ENCODE assay signal across 13 cellular contexts in genomic region chr7:130276796-130277762, GRCh38. TPM values are rescaled to one million over a fixed set of nuclear protein-coding genes. Genes with fewer than 3 reads are reported as not detected.
DNase-seq lines count a peak whose midpoint lies in the region.
"Had no signal": no experiment of that assay in that cellular context is flagged by ENCODE, and none has a peak within 500 bp of the region (broad histone marks: within the 10 kb centered on the region; RNA-seq: fewer than 3 reads in every experiment).

No MANE protein-coding gene starts in this region.

- H3K4me3 Mint-ChIP-seq in activated T-cell treated with anti-CD3 and anti-CD28 coated beads, Interleukin-2, amount 50 U/mL, for 24 hours: peak overlapping the region; percentile 2
- no peak overlapping the region for H3K4me3 Mint-ChIP-seq in CD4-positive, alpha-beta memory T cell
- H3K4me3 Mint-ChIP-seq: activated CD8-positive, alpha-beta memory T cell treated with anti-CD3 and anti-CD28 coated beads, Interleukin-2, amount 10 ng/mL, durations not matched to agents 7 days and 5 days had no signal

- H3K4me3 ChIP-seq in CD4-positive, alpha-beta memory T cell (ENCODE audit: low read length in 2 of 2): no peak overlapping the region

- no peak overlapping the region for H3K27ac ChIP-seq in CD4-positive, alpha-beta memory T cell (ENCODE audit: low read depth, low read length)

- H3K4me1 ChIP-seq in CD4-positive, alpha-beta memory T cell (ENCODE audit: insufficient read depth, low read length): no peaks in the 10 kb centered on the region

- POLR2A ChIA-PET in CD4-positive, alpha-beta memory T cell (lab: Charles Lee; ENCODE audit: partially characterized antibody): interaction anchor here (0.6 kb wide), 1 partner anchor 384 kb away, joined by 3 read pairs; no protein-coding TSS in a partner anchor

- no peaks in the 10 kb centered on the region for H3K9me3 ChIP-seq in CD4-positive, alpha-beta memory T cell (ENCODE audit: control insufficient read depth in 1 of 2, low read length in 2 of 2)

- no peaks in the 10 kb centered on the region for H3K27me3 ChIP-seq in CD4-positive, alpha-beta memory T cell (ENCODE audit: insufficient read depth, low read length)

- H3K36me3 Mint-ChIP-seq in activated T-cell treated with anti-CD3 and anti-CD28 coated beads, Interleukin-2, amount 50 U/mL, for 24 hours (ENCODE audit: low read depth): no peaks in the 10 kb centered on the region
- no peaks in the 10 kb centered on the region for H3K36me3 Mint-ChIP-seq in CD4-positive, alpha-beta memory T cell
- H3K36me3 Mint-ChIP-seq: activated CD8-positive, alpha-beta memory T cell treated with anti-CD3 and anti-CD28 coated beads, Interleukin-2, amount 10 ng/mL, durations not matched to agents 7 days and 5 days had no signal

- intact Hi-C loops in CD4-positive, alpha-beta memory T cell (cut with micrococcal nuclease): no loop called here
- intact Hi-C loops in cardiac septum (cut with DNase I): loop anchor here (5.0 to 10.0 kb wide), 2 partner anchors 75 to 168 kb away; partner anchors contain the start of gene CEP41

- CTCF ChIA-PET in CD4-positive, alpha-beta memory T cell (lab: Charles Lee; ENCODE audit: partially characterized antibody): no interaction called here

- no peaks in the 10 kb centered on the region for H3K9me3 Mint-ChIP-seq in activated T-cell treated with anti-CD3 and anti-CD28 coated beads, Interleukin-2, amount 50 U/mL, for 24 hours
- H3K9me3 Mint-ChIP-seq in CD4-positive, alpha-beta memory T cell: no peaks in the 10 kb centered on the region

- peak; percentile 74 for DNase-seq in activated CD4-positive, alpha-beta T cell treated with anti-CD3 and anti-CD28 coated beads for 48 hours
- DNase-seq in activated CD4-positive, alpha-beta T cell treated with anti-CD3 and anti-CD28 coated beads for 1 hour: no peak
- peak; percentile 41 for DNase-seq in activated T-cell treated with anti-CD3 and anti-CD28 coated beads, Interleukin-2, amount 50 U/mL, for 24 hours
- peak; percentile 87 for DNase-seq in foreskin melanocyte
- DNase-seq in stimulated activated CD4-positive, alpha-beta T cell treated with anti-CD3 and anti-CD28 coated beads, TNF-alpha, amount 100 ng/mL, for 48 hours (ENCODE audit: low read depth in 3 of 3): peak; percentile 37 to 50 (median 44)
- DNase-seq in occipital lobe (lab: John Stamatoyannopoulos, UW): no peak
- DNase-seq in CD4-positive, alpha-beta memory T cell: no peak
- no peak for DNase-seq in cardiac septum (ENCODE audit: low spot score)
- DNase-seq: activated CD8-positive, alpha-beta memory T cell treated with anti-CD3 and anti-CD28 coated beads, Interleukin-2, amount 10 ng/mL, durations not matched to agents 7 days and 5 days had no signal

- peaks cover 11% of the 10 kb centered on the region for H3K27me3 Mint-ChIP-seq in activated T-cell treated with anti-CD3 and anti-CD28 coated beads, Interleukin-2, amount 50 U/mL, for 24 hours
- peaks cover 4 to 17% of the 10 kb centered on the region in 2 donors for H3K27me3 Mint-ChIP-seq in CD4-positive, alpha-beta memory T cell

- peaks cover 38% of the 10 kb centered on the region for H3K4me1 Mint-ChIP-seq in activated T-cell treated with anti-CD3 and anti-CD28 coated beads, Interleukin-2, amount 50 U/mL, for 24 hours (ENCODE audit: low read depth)
- peaks cover 0 to 17% (median 5%) of the 10 kb centered on the region in 4 donors for H3K4me1 Mint-ChIP-seq in CD4-positive, alpha-beta memory T cell

- H3K36me3 ChIP-seq in CD4-positive, alpha-beta memory T cell (ENCODE audit: insufficient read depth, low read length): no peaks in the 10 kb centered on the region

- peak overlapping the region; percentile 89 for H3K27ac Mint-ChIP-seq in activated T-cell treated with anti-CD3 and anti-CD28 coated beads, Interleukin-2, amount 50 U/mL, for 24 hours
- peak overlapping the region in 1 of 7 donors; percentile 12 for H3K27ac Mint-ChIP-seq in CD4-positive, alpha-beta memory T cell
- H3K27ac Mint-ChIP-seq: activated CD8-positive, alpha-beta memory T cell treated with anti-CD3 and anti-CD28 coated beads, Interleukin-2, amount 10 ng/mL, durations not matched to agents 7 days and 5 days had no signal

RNA-seq across cellular contexts. Expression of gene CPA2, which starts 10.4 kb away (rescaled TPM):
- not detected for total RNA-seq in occipital lobe
- not detected for total RNA-seq in CD4-positive, alpha-beta memory T cell
- not detected for polyA plus RNA-seq in CD4-positive, alpha-beta memory T cell
- not detected for total RNA-seq in cardiac septum
- total RNA-seq: activated CD8-positive, alpha-beta memory T cell treated with anti-CD3 and anti-CD28 coated beads, Interleukin-2, amount 10 ng/mL, durations not matched to agents 7 days and 5 days; epithelial cell of proximal tubule; H7; mononuclear cell; OCI-LY7 had no signal

RNA-seq across cellular contexts. Expression of gene CPA4, which starts 15.9 kb away (rescaled TPM):
- total RNA-seq in occipital lobe: 0.78 TPM
- not detected for total RNA-seq in CD4-positive, alpha-beta memory T cell
- not detected for polyA plus RNA-seq in CD4-positive, alpha-beta memory T cell
- 0.16 TPM for total RNA-seq in cardiac septum
- total RNA-seq: activated CD8-positive, alpha-beta memory T cell treated with anti-CD3 and anti-CD28 coated beads, Interleukin-2, amount 10 ng/mL, durations not matched to agents 7 days and 5 days; H7; OCI-LY7 had no signal

Comparison
In these comparisons a context has a peak if more than half of its experiments do, and no peak if none do; other contexts are left out.
1. DNase-seq: peak in activated CD4-positive, alpha-beta T cell treated with anti-CD3 and anti-CD28 coated beads for 48 hours (single experiment), activated T-cell treated with anti-CD3 and anti-CD28 coated beads, Interleukin-2, amount 50 U/mL, for 24 hours (single experiment), foreskin melanocyte (single experiment) and stimulated activated CD4-positive, alpha-beta T cell treated with anti-CD3 and anti-CD28 coated beads, TNF-alpha, amount 100 ng/mL, for 48 hours (3 of 3); none in activated CD4-positive, alpha-beta T cell treated with anti-CD3 and anti-CD28 coated beads for 1 hour (single experiment), occipital lobe (single experiment), CD4-positive, alpha-beta memory T cell (0 of 5) and cardiac septum (single experiment).